9 cellular contexts compared by ENCODE assay signal in the genomic region with DNA sequence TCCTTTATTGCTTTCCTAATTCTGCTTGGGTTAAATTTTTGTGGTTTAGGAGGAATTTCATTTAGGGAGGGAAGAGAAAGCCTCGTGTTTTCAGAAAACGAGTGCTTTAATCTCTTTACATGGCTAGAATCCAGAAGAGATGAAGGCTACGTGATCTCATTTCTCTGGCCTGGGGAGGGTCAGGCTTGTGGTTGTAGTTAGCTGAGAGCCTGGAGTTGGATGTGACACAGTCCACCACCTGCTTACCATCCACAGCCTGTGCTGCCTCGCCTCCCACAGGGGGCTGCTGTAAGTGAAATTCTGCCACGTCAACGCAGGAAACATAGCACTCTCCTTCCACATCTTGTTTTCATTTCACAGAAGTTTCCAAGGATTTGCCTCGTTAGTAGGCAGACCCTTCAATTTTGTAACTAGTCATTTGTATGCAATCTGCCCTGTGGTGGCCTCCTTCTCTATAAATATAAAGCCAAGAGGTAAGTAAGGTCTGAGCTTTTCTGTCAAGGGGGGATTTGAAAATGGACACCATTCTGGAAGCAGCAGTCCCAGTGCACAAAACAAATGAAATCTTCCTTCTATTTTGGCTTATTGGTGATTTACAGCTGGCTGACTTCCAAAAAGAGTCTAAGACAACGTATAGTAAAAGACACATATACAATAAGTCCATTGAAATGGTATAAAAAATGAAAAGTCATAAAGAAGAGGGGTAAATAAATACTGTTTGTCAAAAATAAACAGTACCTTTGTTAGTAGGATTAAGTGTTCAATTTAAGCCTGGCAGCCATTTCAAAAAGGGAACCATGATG. TPM values are rescaled to one million over a fixed set of nuclear protein-coding genes. Genes with fewer than 3 reads are reported as not detected.
A peak's percentile ranks its signal among the peaks of the same experiment; 100 is the strongest.
DNase-seq lines count a peak whose midpoint lies in the region; ATAC-seq and TF ChIP-seq lines count a peak whose summit lies in the region.
"Had no signal": no experiment of that assay in that cellular context is flagged by ENCODE, and none has a peak within 500 bp of the region (broad histone marks: within the 10 kb centered on the region; RNA-seq: fewer than 3 reads in every experiment).

No MANE protein-coding gene starts in this region.

- peak; percentile 42 for DNase-seq in HK-2 (ENCODE audit: unreplicated experiment)
- DNase-seq in T1000 (lab: John Stamatoyannopoulos, UW), result peak; percentile 58
- DNase-seq in cardiac muscle cell (ENCODE audit: low read depth in 1 of 2, low spot score in 1 of 2), result peak; percentile 36 to 99
- DNase-seq in stromal cell of bone marrow (ENCODE audit: low read depth), result peak; percentile 90
- no peak for DNase-seq in NCI-H446 treated with DMSO at 0.1 percent for 48 hours (lab: John Stamatoyannopoulos, UW)
- DNase-seq in mesendoderm, result no peak
- DNase-seq in immature natural killer cell, result no peak

- peaks cover 42% of the 10 kb centered on the region for H3K4me1 ChIP-seq in cardiac muscle cell (ENCODE audit: low read depth)
- peaks cover 2% of the 10 kb centered on the region for H3K4me1 ChIP-seq in mesendoderm (ENCODE audit: control insufficient read depth, low read depth, low read length)

- no peaks in the 10 kb centered on the region for H3K79me1 ChIP-seq in mesendoderm (ENCODE audit: low read length)

- peaks cover 4 to 8% of the 10 kb centered on the region in 2 donors for H3K4me1 Mint-ChIP-seq in immature natural killer cell

- H3K23ac ChIP-seq in mesendoderm (ENCODE audit: low read length), result no peak overlapping the region

- ATAC-seq in HG02870 (IDR thresholded peaks at IDR 0.05; ENCODE audit: unreplicated experiment), result no peak

- H3K9me3 Mint-ChIP-seq in immature natural killer cell, result no peaks in the 10 kb centered on the region
- H3K9me3 Mint-ChIP-seq: stimulated activated naive CD8-positive, alpha-beta T cell treated with anti-CD3 and anti-CD28 coated beads, Interleukin-15, Interleukin-2, amounts not matched to agents 100 ng/mL and 50 ng/mL, for 24 hours had no signal

- H3K79me2 ChIP-seq in mesendoderm (ENCODE audit: control insufficient read depth, insufficient read depth, low read length), result no peaks in the 10 kb centered on the region

- no peaks in the 10 kb centered on the region for H3K9me3 ChIP-seq in cardiac muscle cell (ENCODE audit: low read depth)

- no peak overlapping the region for H3K9ac ChIP-seq in mesendoderm (ENCODE audit: low read length)

- no peak overlapping the region for H3K27ac Mint-ChIP-seq in immature natural killer cell
- H3K27ac Mint-ChIP-seq: stimulated activated naive CD8-positive, alpha-beta T cell treated with anti-CD3 and anti-CD28 coated beads, Interleukin-15, Interleukin-2, amounts not matched to agents 100 ng/mL and 50 ng/mL, for 24 hours had no signal

- no peak overlapping the region for H3K56ac ChIP-seq in mesendoderm (ENCODE audit: low read length)

- H3K27ac ChIP-seq in cardiac muscle cell (peak overlapping the region; percentile 52), mesendoderm (ENCODE audit: low read depth, low read length) (no peak overlapping the region)

- no peak overlapping the region for H3K4me2 ChIP-seq in mesendoderm (ENCODE audit: low read length)

- no peaks in the 10 kb centered on the region for H3K27me3 ChIP-seq in cardiac muscle cell
- H3K27me3 ChIP-seq in mesendoderm (ENCODE audit: insufficient read depth, low read length, poor library complexity), result no peaks in the 10 kb centered on the region

- peaks cover 5 to 11% (median 7%) of the 10 kb centered on the region in 3 donors for H3K27me3 Mint-ChIP-seq in immature natural killer cell (ENCODE audit: low read depth in 3 of 3)

- H3K18ac ChIP-seq in mesendoderm (ENCODE audit: low read length), result no peak overlapping the region

- H4K8ac ChIP-seq in mesendoderm (ENCODE audit: low read depth, low read length), result no peak overlapping the region

- no peak overlapping the region for H4K5ac ChIP-seq in mesendoderm (ENCODE audit: low read length)

- no peak overlapping the region for H2BK5ac ChIP-seq in mesendoderm (ENCODE audit: low read length)

- H3K4me3 ChIP-seq in cardiac muscle cell (no peak overlapping the region), mesendoderm (ENCODE audit: low read length) (no peak overlapping the region)

- no peak overlapping the region for H3K4me3 Mint-ChIP-seq in immature natural killer cell
- H3K4me3 Mint-ChIP-seq: stimulated activated naive CD8-positive, alpha-beta T cell treated with anti-CD3 and anti-CD28 coated beads, Interleukin-15, Interleukin-2, amounts not matched to agents 100 ng/mL and 50 ng/mL, for 24 hours had no signal

- no peak overlapping the region for H2AK5ac ChIP-seq in mesendoderm (ENCODE audit: low read length)

- no peaks in the 10 kb centered on the region for H3K36me3 Mint-ChIP-seq in immature natural killer cell

- no peak overlapping the region for H2BK15ac ChIP-seq in mesendoderm (replicated peaks; ENCODE audit: low read depth)

- H3K4ac ChIP-seq in mesendoderm (ENCODE audit: low read depth, low read length), result no peak overlapping the region

- TF ChIP-seq CTCF in cardiac muscle cell (IDR thresholded peaks at IDR 0.05; ENCODE audit: low read depth, low read length), result peak; percentile 20

- H2BK120ac ChIP-seq in mesendoderm (ENCODE audit: low read depth, low read length), result no peak overlapping the region

- no CpG with 5 or more reads among the region's 8 CpGs for WGBS in mesendoderm (ENCODE audit: extremely low coverage, insufficient coverage, low lambda C conversion rate)

- no peaks in the 10 kb centered on the region for H3K36me3 ChIP-seq in cardiac muscle cell
- no peaks in the 10 kb centered on the region for H3K36me3 ChIP-seq in mesendoderm (ENCODE audit: control insufficient read depth, insufficient read depth, low read length)

RNA-seq across cellular contexts. Expression of a gene that starts 3.4 kb away (rescaled TPM):
- total RNA-seq in cardiac muscle cell, result 36.4 and 43.1 TPM in 2 replicates
- polyA plus RNA-seq in cardiac muscle cell (25.7 and 34.6 TPM in 2 replicates), immature natural killer cell (not detected)
- 2.1 TPM for polyA plus RNA-seq in mesendoderm (2013, experiment 1 of 2)
- polyA plus RNA-seq in mesendoderm (2013, experiment 2 of 2), result 2.2 TPM

RNA-seq across cellular contexts. Expression of a gene that starts 43.0 kb away (rescaled TPM):
- 14.2 and 20.1 TPM in 2 replicates for total RNA-seq in cardiac muscle cell
- polyA plus RNA-seq in cardiac muscle cell, result 15.2 and 22.6 TPM in 2 replicates
- polyA plus RNA-seq in mesendoderm (2013, experiment 1 of 2), result 20.5 TPM
- polyA plus RNA-seq in mesendoderm (2013, experiment 2 of 2), result 19.5 TPM
- 10 to 100 TPM; 12.4 to 27.4 (median 15.3) TPM for polyA plus RNA-seq in immature natural killer cell

Comparison
In these comparisons a context has a peak if more than half of its experiments do, and no peak if none do; other contexts are left out.
1. DNase-seq: peak in HK-2 (single experiment), T1000 (single experiment), cardiac muscle cell (2 of 2) and stromal cell of bone marrow (single experiment); none in NCI-H446 treated with DMSO at 0.1 percent for 48 hours (single experiment), mesendoderm (single experiment) and immature natural killer cell (0 of 3).
2. RNA of a gene that starts 3.4 kb away (polyA plus RNA-seq): 25.7 to 34.6 TPM in cardiac muscle cell; not detected in immature natural killer cell; every median in the first group is over 10 times any median in the second.